ENCODE assay signal across 9 cellular contexts in the genomic region with DNA sequence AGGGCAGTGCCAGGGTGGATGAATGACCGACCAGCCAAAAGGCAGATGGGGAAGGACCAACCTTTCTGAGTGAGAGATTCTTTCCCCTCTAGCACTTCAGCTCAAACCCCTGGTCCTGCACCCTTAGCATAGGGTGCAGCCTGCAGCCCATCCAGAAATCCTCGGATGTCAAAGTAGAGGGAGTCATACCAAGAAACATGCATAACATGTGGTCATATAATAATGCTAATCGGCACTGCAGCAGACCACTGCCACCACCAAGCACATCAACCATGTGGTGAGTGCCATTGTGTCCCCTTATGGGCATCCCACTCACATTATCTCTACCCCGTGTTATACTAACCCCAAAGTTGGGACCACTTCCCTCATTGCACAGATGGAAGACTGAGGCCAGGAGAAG. TPM values are rescaled to one million over a fixed set of nuclear protein-coding genes. Genes with fewer than 3 reads are reported as not detected.
DNase-seq lines count a peak whose midpoint lies in the region; TF ChIP-seq lines count a peak whose summit lies in the region.
"Had no signal": no experiment of that assay in that cellular context is flagged by ENCODE, and none has a peak within 500 bp of the region (broad histone marks: within the 10 kb centered on the region; RNA-seq: fewer than 3 reads in every experiment).

No MANE protein-coding gene starts in this region.

- 68 to 77% methylated on average over 4 of the region's 4 CpGs for WGBS in thyroid gland, 2 donors

- H3K27ac ChIP-seq in PC-9 (no peak overlapping the region), cingulate gyrus (ENCODE audit: low read depth, low read length) (peak overlapping the region; percentile 93), mucosa of rectum (ENCODE audit: low read depth in 2 of 2, low read length in 2 of 2) (peak overlapping the region; percentile 42 to 49), thyroid gland (peak overlapping the region; percentile 96 to 99 (median 97))

- no peak for DNase-seq in PC-9
- no peak for DNase-seq in thyroid gland
- DNase-seq in KG1 (lab: John Stamatoyannopoulos, UW), result no peak
- no peak for DNase-seq in Ammon's horn (ENCODE audit: low spot score)
- no peak for DNase-seq in NCI-H1694 treated with DMSO at 0.1 percent for 48 hours (lab: John Stamatoyannopoulos, UW)
- DNase-seq in T-helper 2 cell, result no peak
- DNase-seq: central memory CD4-positive, alpha-beta T cell had no signal

- H3K4me2 ChIP-seq in PC-9, result peak overlapping the region; percentile 75

- no peak for TF ChIP-seq CTCF in PC-9 (conservative IDR thresholded peaks at IDR 0.05)
- TF ChIP-seq CTCF in thyroid gland (IDR thresholded peaks at IDR 0.05), result no peak

- peaks cover 4% of the 10 kb centered on the region; the same call in 1 of the 2 replicates for H3K27me3 ChIP-seq in PC-9 (ENCODE audit: insufficient read depth, low read depth)
- no peaks in the 10 kb centered on the region for H3K27me3 ChIP-seq in mucosa of rectum (ENCODE audit: control insufficient read depth in 2 of 2, insufficient read depth in 2 of 2, low read length in 2 of 2)
- no peaks in the 10 kb centered on the region for H3K27me3 ChIP-seq in thyroid gland

- no peaks in the 10 kb centered on the region for H3K9me2 ChIP-seq in PC-9 (ENCODE audit: insufficient read depth)

- H3K9me3 ChIP-seq in PC-9 (ENCODE audit: insufficient read depth, low read depth), result no peaks in the 10 kb centered on the region
- no peaks in the 10 kb centered on the region for H3K9me3 ChIP-seq in mucosa of rectum (ENCODE audit: control insufficient read depth in 2 of 2, low read length in 2 of 2)
- H3K9me3 ChIP-seq in thyroid gland, result no peaks in the 10 kb centered on the region

- no peaks in the 10 kb centered on the region for H3K79me2 ChIP-seq in PC-9 (ENCODE audit: low read depth)

- TF ChIP-seq POLR2A in thyroid gland (IDR thresholded peaks at IDR 0.05), result no peak

- no peaks in the 10 kb centered on the region for H4K20me1 ChIP-seq in PC-9 (ENCODE audit: insufficient read depth)

- H3K36me3 ChIP-seq in PC-9 (ENCODE audit: low read depth) (no peaks in the 10 kb centered on the region), mucosa of rectum (ENCODE audit: control insufficient read depth in 2 of 2, insufficient read depth in 2 of 2, low read length in 2 of 2) (no peaks in the 10 kb centered on the region), thyroid gland (peaks cover 8 to 58% of the 10 kb centered on the region in 2 donors)

- no peak overlapping the region for H3K9ac ChIP-seq in mucosa of rectum (ENCODE audit: low read depth in 1 of 2, low read length in 2 of 2)

- H2AFZ ChIP-seq in PC-9, result no peak overlapping the region

- peaks cover 16% of the 10 kb centered on the region; the same call in 1 of the 2 replicates for H3F3A ChIP-seq in PC-9 (ENCODE audit: insufficient read depth, low read depth)

- H3K4me3 ChIP-seq in PC-9 (no peak overlapping the region), mucosa of rectum (ENCODE audit: low read length in 2 of 2) (no peak overlapping the region), thyroid gland (replicated peaks in 1 of 3) (no peak overlapping the region)

- CTCF ChIA-PET in PC-9 (lab: Charles Lee), result interaction anchor here (1.0 kb wide), 1 partner anchor 247 kb away, joined by 4 read pairs; no protein-coding TSS in a partner anchor

- intact Hi-C loops in PC-9 (cut with micrococcal nuclease; ENCODE audit: unreplicated experiment), result no loop called here
- intact Hi-C loops in thyroid gland (cut with DNase I), result no loop called here

- H3K4me1 ChIP-seq in PC-9 (replicated peaks; ENCODE audit: insufficient read depth), result peaks cover 20% of the 10 kb centered on the region
- H3K4me1 ChIP-seq in mucosa of rectum (ENCODE audit: control insufficient read depth in 2 of 2, insufficient read depth in 2 of 2, low read length in 2 of 2), result peaks cover 26 to 29% of the 10 kb centered on the region in 2 donors
- H3K4me1 ChIP-seq in thyroid gland, result peaks cover 87 to 97% of the 10 kb centered on the region in 2 donors

- BruUV-seq in PC-9 (replicated peaks; lab: Mats Ljungman, UMichigan), result no TSS peak

- POLR2A ChIA-PET in PC-9 (lab: Charles Lee; ENCODE audit: unreplicated experiment), result interaction anchor here (0.6 kb wide), 1 partner anchor 10 kb away, joined by 5 read pairs; no protein-coding TSS in a partner anchor

RNA-seq across cellular contexts. Expression of gene ATOH8, which starts 17.7 kb away (rescaled TPM):
- total RNA-seq in PC-9 (2021) (0.25 TPM in 1 of 2 replicates, not detected in the other), thyroid gland (100 to 1,000 TPM in 2 of 4 donors, 10 to 100 TPM in 2; 82.8 to 260 (median 167) TPM)

Comparison
In these comparisons a context has a peak if more than half of its experiments do, and no peak if none do; other contexts are left out.
1. RNA of gene ATOH8, which starts 17.7 kb away (total RNA-seq): 82.8 to 260 TPM in thyroid gland; 0.25 TPM in PC-9; every median in the first group is over 10 times any median in the second.